8 cellular contexts compared by ENCODE assay signal in genomic region chr2:37671816-37672103, GRCh38. TPM values are rescaled to one million over a fixed set of nuclear protein-coding genes. Genes with fewer than 3 reads are reported as not detected.
DNase-seq lines count a peak whose midpoint lies in the region; ATAC-seq lines count a peak whose summit lies in the region.

No MANE protein-coding gene starts in this region.

- peaks cover 52% of the 10 kb centered on the region for H3K4me1 Mint-ChIP-seq in activated T-cell treated with anti-CD3 and anti-CD28 coated beads, Interleukin-2, amount 50 U/mL, for 72 hours (ENCODE audit: low read depth)
- H3K4me1 Mint-ChIP-seq in stimulated activated naive CD8-positive, alpha-beta T cell treated with anti-CD3 and anti-CD28 coated beads, Interleukin-15, Interleukin-2, amounts not matched to agents 100 ng/mL and 50 ng/mL, for 24 hours (ENCODE audit: low read depth), result peaks cover 63% of the 10 kb centered on the region

- peak; percentile 7 for ATAC-seq in HG03103 (IDR thresholded peaks at IDR 0.05; ENCODE audit: low read depth, unreplicated experiment)
- peak in 1 of 2 donors; percentile 30 for ATAC-seq in activated T-cell treated with anti-CD3 and anti-CD28 coated beads, Interleukin-2, amount 50 U/mL, for 72 hours (replicated peaks in 1 of 2)

- H3K9me3 Mint-ChIP-seq in activated T-cell treated with anti-CD3 and anti-CD28 coated beads, Interleukin-2, amount 50 U/mL, for 72 hours, result no peaks in the 10 kb centered on the region
- H3K9me3 Mint-ChIP-seq in stimulated activated naive CD8-positive, alpha-beta T cell treated with anti-CD3 and anti-CD28 coated beads, Interleukin-15, Interleukin-2, amounts not matched to agents 100 ng/mL and 50 ng/mL, for 24 hours, result no peaks in the 10 kb centered on the region

- H3K36me3 Mint-ChIP-seq in activated T-cell treated with anti-CD3 and anti-CD28 coated beads, Interleukin-2, amount 50 U/mL, for 72 hours (ENCODE audit: insufficient read depth in 2 of 2), result peaks cover 5 to 6% of the 10 kb centered on the region in 2 donors
- peaks cover 20% of the 10 kb centered on the region for H3K36me3 Mint-ChIP-seq in stimulated activated naive CD8-positive, alpha-beta T cell treated with anti-CD3 and anti-CD28 coated beads, Interleukin-15, Interleukin-2, amounts not matched to agents 100 ng/mL and 50 ng/mL, for 24 hours (ENCODE audit: low read depth)

- H3K4me3 Mint-ChIP-seq in activated T-cell treated with anti-CD3 and anti-CD28 coated beads, Interleukin-2, amount 50 U/mL, for 72 hours, result peak overlapping the region; percentile 92 to 99
- peak overlapping the region; percentile 84 for H3K4me3 Mint-ChIP-seq in stimulated activated naive CD8-positive, alpha-beta T cell treated with anti-CD3 and anti-CD28 coated beads, Interleukin-15, Interleukin-2, amounts not matched to agents 100 ng/mL and 50 ng/mL, for 24 hours

- H3K27me3 Mint-ChIP-seq in activated T-cell treated with anti-CD3 and anti-CD28 coated beads, Interleukin-2, amount 50 U/mL, for 72 hours (ENCODE audit: low read depth), result no peaks in the 10 kb centered on the region
- H3K27me3 Mint-ChIP-seq in stimulated activated naive CD8-positive, alpha-beta T cell treated with anti-CD3 and anti-CD28 coated beads, Interleukin-15, Interleukin-2, amounts not matched to agents 100 ng/mL and 50 ng/mL, for 24 hours, result no peaks in the 10 kb centered on the region

- no peak overlapping the region for H3K27ac Mint-ChIP-seq in activated T-cell treated with anti-CD3 and anti-CD28 coated beads, Interleukin-2, amount 50 U/mL, for 72 hours
- peak overlapping the region; percentile 78 for H3K27ac Mint-ChIP-seq in stimulated activated naive CD8-positive, alpha-beta T cell treated with anti-CD3 and anti-CD28 coated beads, Interleukin-15, Interleukin-2, amounts not matched to agents 100 ng/mL and 50 ng/mL, for 24 hours

- DNase-seq in DMS53 (lab: John Stamatoyannopoulos, UW) (peak; percentile 83), DMS53 treated with DMSO at 0.1 percent for 48 hours (lab: John Stamatoyannopoulos, UW; ENCODE audit: unreplicated experiment) (no peak)
- DNase-seq in activated T-cell treated with anti-CD3 and anti-CD28 coated beads, Interleukin-2, amount 50 U/mL, for 72 hours, result no peak
- no peak for DNase-seq in activated CD8-positive, alpha-beta memory T cell treated with anti-CD3 and anti-CD28 coated beads, Interleukin-2, amount 50 U/mL, for 4 hours
- no peak for DNase-seq in stimulated activated CD4-positive, alpha-beta T cell treated with anti-CD3 and anti-CD28 coated beads, Interleukin-4, amount 100 ng/mL, for 1 hour

- H3K4me3 ChIP-seq in iPS-11a (ENCODE audit: low read depth, low read length), result peak overlapping the region; percentile 78

RNA-seq across cellular contexts. Expression of gene CDC42EP3, which starts 0.3 kb away (rescaled TPM):
- 10 to 100 TPM; 27.0 to 28.9 TPM for total RNA-seq in activated T-cell treated with anti-CD3 and anti-CD28 coated beads, Interleukin-2, amount 50 U/mL, for 72 hours
